8 cellular contexts compared by ENCODE assay signal in the genomic region with DNA sequence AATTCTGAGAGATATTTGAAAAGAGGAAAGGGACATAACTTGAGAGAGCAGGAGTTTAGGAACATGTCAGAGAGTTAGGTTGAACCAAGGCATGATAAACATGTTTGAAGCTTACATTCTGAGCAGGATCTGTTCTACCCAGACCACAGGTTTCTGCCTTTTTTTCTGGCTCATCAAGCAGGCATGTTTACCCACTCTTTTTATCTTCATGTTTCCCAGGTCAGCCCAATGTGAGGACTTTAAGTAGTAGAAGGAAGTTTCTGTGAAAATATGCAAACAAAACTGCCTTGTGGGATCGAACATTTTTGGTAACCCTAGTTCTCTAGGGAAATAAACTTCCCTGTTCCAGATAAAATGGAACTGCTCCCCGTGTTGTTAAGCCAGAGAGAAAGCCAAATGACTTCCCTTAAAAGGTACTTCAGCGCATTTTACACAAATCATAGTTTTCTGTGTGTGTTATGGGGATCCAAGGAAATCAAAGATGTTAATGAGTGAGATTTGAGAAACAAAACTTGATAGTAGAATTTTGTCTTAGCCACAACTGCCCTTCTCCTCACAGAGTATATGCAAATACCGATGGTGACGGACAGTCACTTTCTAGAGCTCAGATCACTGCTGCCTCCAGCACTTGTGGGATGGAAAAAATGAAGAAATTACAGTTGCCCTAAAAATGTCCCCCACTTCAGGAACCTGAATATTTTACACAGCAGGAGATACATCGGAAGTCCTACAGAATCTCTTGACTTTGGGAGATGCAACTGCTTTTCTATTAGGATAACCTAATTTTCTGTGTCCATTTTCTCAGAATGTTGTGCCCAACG. TPM values are rescaled to one million over a fixed set of nuclear protein-coding genes. Genes with fewer than 3 reads are reported as not detected.
A peak's percentile ranks its signal among the peaks of the same experiment; 100 is the strongest.
DNase-seq lines count a peak whose midpoint lies in the region; ATAC-seq and TF ChIP-seq lines count a peak whose summit lies in the region.

No MANE protein-coding gene starts in this region.

- H3K79me2 ChIP-seq in fibroblast of lung (ENCODE audit: control insufficient read depth, insufficient read depth, low read length) (peaks cover 35% of the 10 kb centered on the region), osteoblast (ENCODE audit: insufficient read depth, low read length) (peaks cover 37% of the 10 kb centered on the region)

- peak overlapping the region; percentile 97 for H3K9ac ChIP-seq in fibroblast of lung (ENCODE audit: insufficient read depth, low read length)

- H3K4me3 ChIP-seq in HFF-Myc (replicated peaks; ENCODE audit: low read depth, low read length) (peak overlapping the region; percentile 57), fibroblast of lung (replicated peaks in 1 of 4; ENCODE audit: control extremely low read depth in 1 of 4, insufficient read depth in 1 of 4, low read depth in 3 of 4, low read length in 4 of 4) (peak overlapping the region; percentile 81 to 99 (median 96)), osteoblast (ENCODE audit: insufficient read depth, low read length) (peak overlapping the region; percentile 98)

- H4K20me1 ChIP-seq in fibroblast of lung (ENCODE audit: control insufficient read depth, extremely low read depth, insufficient read depth, low read length) (no peaks in the 10 kb centered on the region), osteoblast (ENCODE audit: insufficient read depth, low read length) (peaks cover 29% of the 10 kb centered on the region)

- TF ChIP-seq CTCF in HFF-Myc (IDR thresholded peaks at IDR 0.05; ENCODE audit: low read depth, low read length, missing control alignments): no peak
- no peak for TF ChIP-seq CTCF in fibroblast of lung (conservative IDR thresholded peaks at IDR 0.05 in 1 of 2, IDR thresholded peaks at IDR 0.05 in 1 of 2; ENCODE audit: low read depth in 1 of 2, low read length in 2 of 2)
- no peak for TF ChIP-seq CTCF in osteoblast (IDR thresholded peaks at IDR 0.05; ENCODE audit: extremely low read depth, low read depth, low read length)

- ATAC-seq in GM19452 (IDR thresholded peaks at IDR 0.05; ENCODE audit: unreplicated experiment): no peak

- H3K4me2 ChIP-seq in fibroblast of lung (ENCODE audit: extremely low read depth, insufficient read depth, low read length) (peak overlapping the region; percentile 96), osteoblast (ENCODE audit: insufficient read depth, low read length) (peak overlapping the region; percentile 88)

- H3K27ac ChIP-seq in fibroblast of lung (ENCODE audit: insufficient read depth, low read length) (peak overlapping the region; percentile 98), osteoblast (ENCODE audit: low read depth, low read length) (peak overlapping the region; percentile 95)

- H3K4me1 ChIP-seq in fibroblast of lung (ENCODE audit: control insufficient read depth, extremely low read depth, insufficient read depth, low read length): peaks cover 2% of the 10 kb centered on the region
- H3K4me1 ChIP-seq in osteoblast (ENCODE audit: insufficient read depth, low read length): peaks cover 26% of the 10 kb centered on the region

- peak; percentile 40 for DNase-seq in EH (ENCODE audit: low read depth)
- no peak for DNase-seq in HFF-Myc (ENCODE audit: extremely low read depth, low read depth)
- peak; percentile 5 for DNase-seq in SW480 (ENCODE audit: low spot score)
- DNase-seq in fibroblast of lung (ENCODE audit: low read depth in 2 of 2): peak in 1 of 2 donors; percentile 54
- peak; percentile 87 for DNase-seq in osteoblast (ENCODE audit: insufficient read length, low spot score, missing footprints)
- no peak for DNase-seq in UCSD-AML1 (lab: John Stamatoyannopoulos, UW; ENCODE audit: unreplicated experiment)
- DNase-seq in activated CD4-positive, alpha-beta T cell treated with anti-CD3 and anti-CD28 coated beads, Interleukin-2, amount 50 U/mL, for 4 hours: no peak

- H3K9me3 ChIP-seq in fibroblast of lung (ENCODE audit: control insufficient read depth, insufficient read depth, low read depth, low read length) (no peaks in the 10 kb centered on the region), osteoblast (ENCODE audit: low read depth, low read length) (no peaks in the 10 kb centered on the region)

- H3K27me3 ChIP-seq in fibroblast of lung (ENCODE audit: control insufficient read depth, insufficient read depth, low read length) (no peaks in the 10 kb centered on the region), osteoblast (ENCODE audit: insufficient read depth, low read length) (no peaks in the 10 kb centered on the region)

- H3K36me3 ChIP-seq in fibroblast of lung (ENCODE audit: control insufficient read depth, insufficient read depth, low read length): no peaks in the 10 kb centered on the region
- H3K36me3 ChIP-seq in osteoblast (ENCODE audit: insufficient read depth, low read length): peaks cover 3% of the 10 kb centered on the region

- H2AFZ ChIP-seq in fibroblast of lung (ENCODE audit: low read length) (peak overlapping the region; percentile 99), osteoblast (ENCODE audit: low read length) (peak overlapping the region; percentile 97)

RNA-seq across cellular contexts. Expression of a gene that starts 0.8 kb away (rescaled TPM):
- total RNA-seq in fibroblast of lung (18.2 and 19.8 TPM in 2 replicates), osteoblast (22.7 and 23.9 TPM in 2 replicates)
- 24.5 and 28.5 TPM in 2 replicates for polyA plus RNA-seq in fibroblast of lung
- polyA plus RNA-seq in fibroblast of lung (2012): 10.8 and 13.3 TPM in 2 replicates
- polyA minus RNA-seq in fibroblast of lung (ENCODE audit: low replicate concordance): 68.9 and 78.5 TPM in 2 replicates

RNA-seq across cellular contexts. Expression of a gene that starts 23.2 kb away (rescaled TPM):
- total RNA-seq in fibroblast of lung (0.66 and 1.0 TPM in 2 replicates), osteoblast (3.6 and 4.7 TPM in 2 replicates)
- 3.4 and 6.4 TPM in 2 replicates for polyA plus RNA-seq in fibroblast of lung
- 5.4 and 9.0 TPM in 2 replicates for polyA plus RNA-seq in fibroblast of lung (2012)
- 14.0 and 17.9 TPM in 2 replicates for polyA minus RNA-seq in fibroblast of lung (ENCODE audit: low replicate concordance)

RNA-seq across cellular contexts. Expression of a gene that starts 23.7 kb away (rescaled TPM):
- total RNA-seq in fibroblast of lung (11.7 and 12.1 TPM in 2 replicates), osteoblast (14.1 and 15.9 TPM in 2 replicates)
- polyA plus RNA-seq in fibroblast of lung: 16.8 TPM in 2 replicates
- 9.3 and 11.4 TPM in 2 replicates for polyA plus RNA-seq in fibroblast of lung (2012)
- 1.9 and 6.5 TPM in 2 replicates for polyA minus RNA-seq in fibroblast of lung (ENCODE audit: low replicate concordance)

RNA-seq across cellular contexts. Expression of a gene that starts 41.0 kb away (rescaled TPM):
- total RNA-seq in fibroblast of lung (under 0.01 TPM in 1 of 2 replicates, not detected in the other), osteoblast (0.29 and 0.36 TPM in 2 replicates)
- 0.03 and 0.19 TPM in 2 replicates for polyA plus RNA-seq in fibroblast of lung
- polyA plus RNA-seq in fibroblast of lung (2012): not detected in 2 replicates
- polyA minus RNA-seq in fibroblast of lung (ENCODE audit: low replicate concordance): 0.07 TPM in 1 of 2 replicates, not detected in the other

RNA-seq across cellular contexts. Expression of a gene that starts 50.9 kb away (rescaled TPM):
- total RNA-seq in fibroblast of lung: 68.0 and 78.8 TPM in 2 replicates
- 133 and 163 TPM in 2 replicates for polyA plus RNA-seq in fibroblast of lung
- polyA plus RNA-seq in fibroblast of lung (2012): 157 and 189 TPM in 2 replicates
- polyA minus RNA-seq in fibroblast of lung (ENCODE audit: low replicate concordance): 113 and 130 TPM in 2 replicates
- total RNA-seq in osteoblast: 359 and 418 TPM in 2 replicates

Comparison
In these comparisons a context has a peak if more than half of its experiments do, and no peak if none do; other contexts are left out.
1. DNase-seq: peak in EH (single experiment), SW480 (single experiment) and osteoblast (single experiment); none in HFF-Myc (single experiment), UCSD-AML1 (single experiment) and activated CD4-positive, alpha-beta T cell treated with anti-CD3 and anti-CD28 coated beads, Interleukin-2, amount 50 U/mL, for 4 hours (0 of 2).
2. Peak in every context shown above with its lines, with median percentiles within 50 percentile points of each other: H3K4me3 ChIP-seq.